8 cellular contexts compared by ENCODE assay signal in genomic region chr1:192445849-192446489, GRCh38.
DNase-seq lines count a peak whose midpoint lies in the region; ATAC-seq and TF ChIP-seq lines count a peak whose summit lies in the region.

No MANE protein-coding gene starts in this region.

- H3K9me3 ChIP-seq in AG04450 (ENCODE audit: control insufficient read depth, insufficient read depth, low read length) (no peaks in the 10 kb centered on the region), Panc1 (ENCODE audit: control insufficient read depth, insufficient read depth, low read depth, low read length) (no peaks in the 10 kb centered on the region), smooth muscle cell (replicated peaks; ENCODE audit: low read depth) (no peaks in the 10 kb centered on the region)

- WGBS in smooth muscle cell (ENCODE audit: low lambda C conversion rate), result 11% methylated on average over 6 of the region's 6 CpGs

- H4K20me1 ChIP-seq in smooth muscle cell (ENCODE audit: low read depth), result no peaks in the 10 kb centered on the region

- CTCF ChIA-PET in AG04450 (lab: Charles Lee), result interaction anchor here (0.6 to 1.1 kb wide), 4 partner anchors 453 to 1752 kb away, joined by 3 to 4 read pairs (median 4); no protein-coding TSS in a partner anchor
- CTCF ChIA-PET in Panc1 (lab: Charles Lee), result no interaction called here

- H3K4me3 Mint-ChIP-seq in glutamatergic neuron (ENCODE audit: unreplicated experiment), result no peak overlapping the region

- no peaks in the 10 kb centered on the region for H3K27me3 Mint-ChIP-seq in glutamatergic neuron (ENCODE audit: unreplicated experiment)

- ATAC-seq in GM18517 (IDR thresholded peaks at IDR 0.05; ENCODE audit: unreplicated experiment), result peak; percentile 66
- ATAC-seq in HG03432 (IDR thresholded peaks at IDR 0.05; ENCODE audit: unreplicated experiment), result peak; percentile 75
- ATAC-seq in Panc1, result no peak
- ATAC-seq in GM21447 (IDR thresholded peaks at IDR 0.05; ENCODE audit: unreplicated experiment), result no peak

- no TSS peak for BruUV-seq in Panc1 (replicated peaks; lab: Mats Ljungman, UMichigan)

- H3K36me3 ChIP-seq in Panc1 (ENCODE audit: control insufficient read depth, insufficient read depth, low read length) (no peaks in the 10 kb centered on the region), smooth muscle cell (ENCODE audit: low read depth) (no peaks in the 10 kb centered on the region)

- peak; percentile 70 for TF ChIP-seq CTCF in AG04450 (IDR thresholded peaks at IDR 0.05; ENCODE audit: low read depth, low read length)
- peak; percentile 78; the same call in 1 of the 2 replicates for TF ChIP-seq CTCF in Panc1 (IDR thresholded peaks at IDR 0.05)
- peak; percentile 96 for TF ChIP-seq CTCF in glutamatergic neuron (IDR thresholded peaks at IDR 0.05; ENCODE audit: partially characterized antibody, unreplicated experiment)
- peak; percentile 96 for TF ChIP-seq CTCF in smooth muscle cell (IDR thresholded peaks at IDR 0.05; ENCODE audit: borderline replicate concordance, insufficient read depth, poor library complexity, severe bottlenecking)

- peak; percentile 29 for DNase-seq in AG04450 (ENCODE audit: low read depth, low spot score)
- peak; percentile 22 for DNase-seq in Panc1 (ENCODE audit: low read depth, low spot score)
- peak; percentile 13 for DNase-seq in activated effector memory CD4-positive, alpha-beta T cell treated with Interleukin-2 at 50 U/mL for 16 hours
- peak; percentile 28 for DNase-seq in glutamatergic neuron
- DNase-seq in smooth muscle cell (lab: John Stamatoyannopoulos, UW; ENCODE audit: unreplicated experiment), result no peak

- H3K36me3 Mint-ChIP-seq in glutamatergic neuron (ENCODE audit: unreplicated experiment), result no peaks in the 10 kb centered on the region

- no peaks in the 10 kb centered on the region for H3K27me3 ChIP-seq in AG04450 (ENCODE audit: control insufficient read depth, insufficient read depth, low read length)
- no peaks in the 10 kb centered on the region; the same call in 1 of the 2 replicates for H3K27me3 ChIP-seq in Panc1 (ENCODE audit: control insufficient read depth, insufficient read depth, low read length)
- H3K27me3 ChIP-seq in smooth muscle cell (ENCODE audit: low read depth), result no peaks in the 10 kb centered on the region

- no peak overlapping the region for H3K4me3 ChIP-seq in AG04450 (ENCODE audit: low read depth, low read length)
- H3K4me3 ChIP-seq in Panc1 (ENCODE audit: low read depth in 2 of 2, low read length in 2 of 2), result no peak overlapping the region
- H3K4me3 ChIP-seq in smooth muscle cell, result no peak overlapping the region

- no peaks in the 10 kb centered on the region for H3K4me1 Mint-ChIP-seq in glutamatergic neuron (ENCODE audit: low read depth, unreplicated experiment)

- H3K9me3 Mint-ChIP-seq in glutamatergic neuron (ENCODE audit: unreplicated experiment), result no peaks in the 10 kb centered on the region

- H2AFZ ChIP-seq in smooth muscle cell (ENCODE audit: low read depth), result no peak overlapping the region

- no peaks in the 10 kb centered on the region for H3K4me1 ChIP-seq in Panc1 (ENCODE audit: control insufficient read depth, insufficient read depth, low read length)
- no peaks in the 10 kb centered on the region for H3K4me1 ChIP-seq in smooth muscle cell (ENCODE audit: low read depth)

- no peak overlapping the region for H3K9ac ChIP-seq in smooth muscle cell (ENCODE audit: low read depth)

- in situ Hi-C loops in Panc1 (cut with HindIII; ENCODE audit: low pct_unique_long_range_greater_than_20kb, low sequenced_read_pairs), result no loop called here

- POLR2A ChIA-PET in AG04450 (lab: Yijun Ruan, JAX), result no interaction called here
- POLR2A ChIA-PET in Panc1 (lab: Charles Lee), result no interaction called here

- H3K27ac ChIP-seq in AG04450 (ENCODE audit: low read depth, low read length) (no peak overlapping the region), Panc1 (ENCODE audit: low read length) (no peak overlapping the region), smooth muscle cell (ENCODE audit: low read depth) (no peak overlapping the region)

- intact Hi-C loops in Panc1 (cut with micrococcal nuclease; ENCODE audit: unreplicated experiment), result no loop called here

- H3F3A ChIP-seq in smooth muscle cell (ENCODE audit: low read depth), result no peaks in the 10 kb centered on the region

- H3K27ac Mint-ChIP-seq in glutamatergic neuron (ENCODE audit: unreplicated experiment), result no peak overlapping the region

- no peaks in the 10 kb centered on the region for H3K79me2 ChIP-seq in smooth muscle cell (ENCODE audit: low read depth)

- H3K4me2 ChIP-seq in smooth muscle cell, result peak overlapping the region; percentile 23

Comparison
In these comparisons a context has a peak if more than half of its experiments do, and no peak if none do; other contexts are left out.
1. ATAC-seq: peak in GM18517 (single experiment) and HG03432 (single experiment); none in Panc1 (single experiment) and GM21447 (single experiment).
2. Peak in every context shown above with its lines, with median percentiles within 50 percentile points of each other: CTCF ChIP-seq.